Comparison of ENCODE assay signal across 8 cellular contexts in genomic region chr20:20010639-20011500, GRCh38.
DNase-seq lines count a peak whose midpoint lies in the region; ATAC-seq and TF ChIP-seq lines count a peak whose summit lies in the region.

No MANE protein-coding gene starts in this region.

- DNase-seq in AG20443 (ENCODE audit: low spot score) (peak; percentile 36), NCI-H2081 (lab: John Stamatoyannopoulos, UW) (peak; percentile 27 to 78), coronary artery (ENCODE audit: low spot score) (no peak), NCI-H82 treated with DMSO at 0.1 percent for 48 hours (lab: John Stamatoyannopoulos, UW; ENCODE audit: unreplicated experiment) (no peak), NCI-H226 (no peak)
- no peak for DNase-seq in activated T-cell treated with anti-CD3 and anti-CD28 coated beads, Interleukin-2, amount 50 U/mL, for 48 hours

- H3K4me1 ChIP-seq in muscle layer of colon (ENCODE audit: insufficient read depth, low read length) = peaks cover 21% of the 10 kb centered on the region

- H3K27ac ChIP-seq in coronary artery (peak overlapping the region; percentile 64 to 68), muscle layer of colon (ENCODE audit: low read depth, low read length) (peak overlapping the region; percentile 58)

- no peak for ATAC-seq in HG02840 (IDR thresholded peaks at IDR 0.05; ENCODE audit: low FRiP score, unreplicated experiment)

- H3K36me3 ChIP-seq in muscle layer of colon (ENCODE audit: insufficient read depth, low read length) = no peaks in the 10 kb centered on the region

- H3K9ac ChIP-seq in muscle layer of colon (ENCODE audit: low read length) = no peak overlapping the region

- H3K27me3 ChIP-seq in muscle layer of colon (ENCODE audit: control insufficient read depth in 1 of 2, insufficient read depth in 2 of 2, low read length in 2 of 2) = no peaks in the 10 kb centered on the region

- H3K9me3 ChIP-seq in muscle layer of colon (ENCODE audit: low read length) = no peaks in the 10 kb centered on the region

- H3K4me3 ChIP-seq in coronary artery (peak overlapping the region; percentile 39), muscle layer of colon (ENCODE audit: low read depth in 1 of 2, low read length in 2 of 2) (no peak overlapping the region)

- TF ChIP-seq CTCF in coronary artery (IDR thresholded peaks at IDR 0.05) = no peak

Comparison
In these comparisons a context has a peak if more than half of its experiments do, and no peak if none do; other contexts are left out.
1. DNase-seq: peak in AG20443 (single experiment) and NCI-H2081 (2 of 2); none in coronary artery (single experiment), NCI-H82 treated with DMSO at 0.1 percent for 48 hours (single experiment), NCI-H226 (single experiment) and activated T-cell treated with anti-CD3 and anti-CD28 coated beads, Interleukin-2, amount 50 U/mL, for 48 hours (0 of 2).